Comparison of ENCODE assay signal across 18 cellular contexts in the genomic region with DNA sequence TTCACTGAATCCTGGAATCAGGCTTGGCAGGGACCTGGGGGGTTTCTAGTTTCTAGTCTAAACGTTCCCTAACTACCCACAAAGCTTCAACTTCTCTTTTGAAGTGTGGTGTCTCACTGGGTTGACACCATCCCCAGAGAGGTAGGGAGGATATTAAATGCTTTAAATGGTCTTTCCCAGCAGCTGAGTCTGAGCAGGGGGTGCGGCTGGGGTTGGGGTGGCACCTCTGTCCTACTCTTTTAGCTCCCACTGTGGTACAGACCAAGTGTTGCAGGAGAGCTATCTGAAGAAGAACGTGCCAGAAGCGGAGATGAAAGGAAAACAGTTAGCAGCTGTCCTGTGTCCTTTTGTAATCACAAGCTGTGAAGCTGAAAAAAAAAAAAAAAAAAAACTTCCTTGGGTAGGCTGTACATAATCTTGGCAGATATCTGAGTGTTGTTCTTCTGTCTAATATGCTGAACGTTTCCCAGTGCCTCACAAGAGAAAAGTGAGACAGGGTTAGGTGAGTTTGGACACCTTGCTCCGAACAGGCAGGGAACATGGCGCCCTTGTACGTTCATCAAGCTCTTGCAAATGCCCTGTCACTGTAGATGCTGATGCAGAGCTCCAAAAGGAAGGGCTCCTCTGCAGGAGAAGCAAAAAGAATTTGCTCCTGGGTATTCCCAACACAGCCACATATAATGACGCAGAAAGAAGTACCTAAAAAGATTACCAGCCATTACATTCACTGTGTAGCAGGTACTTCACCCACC.
"Had no signal": no experiment of that assay in that cellular context is flagged by ENCODE, and none has a peak within 500 bp of the region (broad histone marks: within the 10 kb centered on the region; RNA-seq: fewer than 3 reads in every experiment).

No MANE protein-coding gene starts in this region.

- H3K27me3 Mint-ChIP-seq: memory B cell had no signal

- H3K9me3 Mint-ChIP-seq: nephron had no signal

- H3K9me3 ChIP-seq: colonic mucosa, esophagus muscularis mucosa, gastrocnemius medialis, left lung, lower lobe of right lung, stomach had no signal

- H3K27ac Mint-ChIP-seq: memory B cell, nephron had no signal

- DNase-seq: colonic mucosa; dermis blood vessel endothelial cell; effector memory CD4-positive, alpha-beta T cell; gastrocnemius medialis; glutamatergic neuron; left lung; lower lobe of right lung; midbrain; right cardiac atrium; small intestine; stimulated activated CD4-positive, alpha-beta T cell treated with anti-CD3 and anti-CD28 coated beads, Interleukin-12 subunit alpha, Interleukin-12 subunit beta, amount 100 ng/mL, for 4 hours; stimulated activated naive CD4-positive, alpha-beta T cell; stomach; substantia nigra; trophoblast cell had no signal

- H3K4me3 Mint-ChIP-seq: memory B cell, nephron had no signal

- H3K36me3 Mint-ChIP-seq: memory B cell had no signal

- H3K4me3 ChIP-seq: colonic mucosa, esophagus muscularis mucosa, gastrocnemius medialis, left lung, lower lobe of right lung, stomach had no signal

- H3K36me3 ChIP-seq: colonic mucosa, esophagus muscularis mucosa, gastrocnemius medialis, left lung, lower lobe of right lung, stomach had no signal

- H3K27ac ChIP-seq: colonic mucosa, esophagus muscularis mucosa, left lung, lower lobe of right lung, stomach had no signal

- ATAC-seq: left lung, lower lobe of right lung, right cardiac atrium had no signal

- H3K4me1 ChIP-seq: colonic mucosa, esophagus muscularis mucosa, gastrocnemius medialis, left lung, lower lobe of right lung, stomach had no signal

- H3K27me3 ChIP-seq: colonic mucosa, esophagus muscularis mucosa, gastrocnemius medialis, left lung, stomach had no signal

- H3K4me1 Mint-ChIP-seq: memory B cell had no signal
